11 cellular contexts compared by ENCODE assay signal in genomic region chr1:184242507-184242943, GRCh38.
A peak's percentile ranks its signal among the peaks of the same experiment; 100 is the strongest.
DNase-seq lines count a peak whose midpoint lies in the region; ATAC-seq, FAIRE-seq and TF ChIP-seq lines count a peak whose summit lies in the region.
"Had no signal": no experiment of that assay in that cellular context is flagged by ENCODE, and none has a peak within 500 bp of the region (broad histone marks: within the 10 kb centered on the region; RNA-seq: fewer than 3 reads in every experiment).

No MANE protein-coding gene starts in this region.

- H3K27ac Mint-ChIP-seq in activated CD4-positive, alpha-beta memory T cell treated with anti-CD3 and anti-CD28 coated beads for 36 hours = no peak overlapping the region
- H3K27ac Mint-ChIP-seq: effector memory CD8-positive, alpha-beta T cell had no signal

- 45 to 59% (median 47%) methylated on average over 2 of the region's 2 CpGs for WGBS in psoas muscle, 3 donors

- no peak overlapping the region for H2AFZ ChIP-seq in fibroblast of lung (ENCODE audit: low read length)

- DNase-seq in GM06990 (ENCODE audit: extremely low read depth, insufficient read length) (no peak), RCC 7860 (ENCODE audit: low spot score) (peak; percentile 8), fibroblast of lung (ENCODE audit: low read depth in 2 of 2) (peak; percentile 71 to 87), psoas muscle (no peak), NCI-H748 (lab: John Stamatoyannopoulos, UW; ENCODE audit: unreplicated experiment) (no peak), NCI-H187 treated with DMSO at 0.1 percent for 48 hours (lab: John Stamatoyannopoulos, UW) (no peak)
- DNase-seq in activated CD4-positive, alpha-beta memory T cell treated with anti-CD3 and anti-CD28 coated beads for 36 hours = no peak
- DNase-seq: effector memory CD8-positive, alpha-beta T cell; NCI-H446 had no signal

- TF ChIP-seq CTCF in GM06990 (IDR thresholded peaks at IDR 0.05; ENCODE audit: insufficient read depth, low read length, poor library complexity, severe bottlenecking) (peak; percentile 23), fibroblast of lung (conservative IDR thresholded peaks at IDR 0.05 in 1 of 2, IDR thresholded peaks at IDR 0.05 in 1 of 2; ENCODE audit: low read depth in 1 of 2, low read length in 2 of 2) (no peak), psoas muscle (IDR thresholded peaks at IDR 0.05) (peak; percentile 37)

- no peaks in the 10 kb centered on the region for H3K27me3 ChIP-seq in GM06990 (replicated peaks; ENCODE audit: control insufficient read depth, insufficient read depth, low read length)
- no peaks in the 10 kb centered on the region for H3K27me3 ChIP-seq in fibroblast of lung (ENCODE audit: control insufficient read depth, insufficient read depth, low read length)
- H3K27me3 ChIP-seq in psoas muscle (ENCODE audit: insufficient read depth in 3 of 3, low read length in 2 of 3) = no peaks in the 10 kb centered on the region
- H3K27me3 ChIP-seq: neutrophil had no signal

- ATAC-seq in psoas muscle (peak; percentile 58 to 94 (median 85)), GM21360 (IDR thresholded peaks at IDR 0.05; ENCODE audit: unreplicated experiment) (no peak)
- ATAC-seq: effector memory CD8-positive, alpha-beta T cell had no signal

- H3K4me1 ChIP-seq in fibroblast of lung (ENCODE audit: control insufficient read depth, extremely low read depth, insufficient read depth, low read length) = peaks cover 5% of the 10 kb centered on the region
- peaks cover 12% of the 10 kb centered on the region for H3K4me1 ChIP-seq in psoas muscle

- intact Hi-C loops in psoas muscle (cut with DNase I) = loop anchor here in 1 of 2 donors (5.0 kb wide), 1 partner anchor 320 kb away; no protein-coding TSS in a partner anchor
- intact Hi-C loops in activated CD4-positive, alpha-beta memory T cell treated with anti-CD3 and anti-CD28 coated beads for 36 hours (cut with micrococcal nuclease) = no loop called here

- H3K9me3 ChIP-seq in fibroblast of lung (ENCODE audit: control insufficient read depth, insufficient read depth, low read depth, low read length) (no peaks in the 10 kb centered on the region), psoas muscle (no peaks in the 10 kb centered on the region)
- H3K9me3 ChIP-seq: neutrophil had no signal

- H4K20me1 ChIP-seq in fibroblast of lung (ENCODE audit: control insufficient read depth, extremely low read depth, insufficient read depth, low read length) = no peaks in the 10 kb centered on the region

- H3K9me3 Mint-ChIP-seq in activated CD4-positive, alpha-beta memory T cell treated with anti-CD3 and anti-CD28 coated beads for 36 hours = no peaks in the 10 kb centered on the region
- H3K9me3 Mint-ChIP-seq: effector memory CD8-positive, alpha-beta T cell had no signal

- no peak overlapping the region for H3K9ac ChIP-seq in fibroblast of lung (ENCODE audit: insufficient read depth, low read length)

- FAIRE-seq in RCC 7860 (lab: Jason Lieb, UNC) = no peak

- H3K4me3 ChIP-seq in GM06990 (replicated peaks; ENCODE audit: low read depth, low read length) (no peak overlapping the region), fibroblast of lung (replicated peaks in 1 of 4; ENCODE audit: control extremely low read depth in 1 of 4, insufficient read depth in 1 of 4, low read depth in 3 of 4, low read length in 4 of 4) (no peak overlapping the region), psoas muscle (no peak overlapping the region)

- H3K4me2 ChIP-seq in fibroblast of lung (ENCODE audit: extremely low read depth, insufficient read depth, low read length) = no peak overlapping the region

- POLR2A ChIA-PET in activated CD4-positive, alpha-beta memory T cell treated with anti-CD3 and anti-CD28 coated beads for 36 hours (lab: Charles Lee) = no interaction called here

- H3K4me3 Mint-ChIP-seq in activated CD4-positive, alpha-beta memory T cell treated with anti-CD3 and anti-CD28 coated beads for 36 hours = no peak overlapping the region
- H3K4me3 Mint-ChIP-seq: effector memory CD8-positive, alpha-beta T cell had no signal

- H3K27ac ChIP-seq in fibroblast of lung (ENCODE audit: insufficient read depth, low read length) = no peak overlapping the region
- H3K27ac ChIP-seq in psoas muscle = peak overlapping the region; percentile 39
- H3K27ac ChIP-seq: neutrophil had no signal

- H3K27me3 Mint-ChIP-seq in activated CD4-positive, alpha-beta memory T cell treated with anti-CD3 and anti-CD28 coated beads for 36 hours = peaks cover 10% of the 10 kb centered on the region

- H3K4me1 Mint-ChIP-seq in activated CD4-positive, alpha-beta memory T cell treated with anti-CD3 and anti-CD28 coated beads for 36 hours (ENCODE audit: low read depth) = no peaks in the 10 kb centered on the region

- CTCF ChIA-PET in activated CD4-positive, alpha-beta memory T cell treated with anti-CD3 and anti-CD28 coated beads for 36 hours (lab: Charles Lee) = no interaction called here

- H3K36me3 Mint-ChIP-seq in activated CD4-positive, alpha-beta memory T cell treated with anti-CD3 and anti-CD28 coated beads for 36 hours = no peaks in the 10 kb centered on the region

- H3K36me3 ChIP-seq in GM06990 (ENCODE audit: control insufficient read depth, insufficient read depth, low read length) (no peaks in the 10 kb centered on the region), fibroblast of lung (ENCODE audit: control insufficient read depth, insufficient read depth, low read length) (no peaks in the 10 kb centered on the region), psoas muscle (ENCODE audit: insufficient read depth in 1 of 2, low read depth in 1 of 2) (no peaks in the 10 kb centered on the region)
- H3K36me3 ChIP-seq: neutrophil had no signal

- no peaks in the 10 kb centered on the region for H3K79me2 ChIP-seq in fibroblast of lung (ENCODE audit: control insufficient read depth, insufficient read depth, low read length)

Comparison
In these comparisons a context has a peak if more than half of its experiments do, and no peak if none do; other contexts are left out.
1. DNase-seq: peak in RCC 7860 (single experiment) and fibroblast of lung (2 of 2); none in GM06990 (single experiment), psoas muscle (0 of 2), NCI-H748 (single experiment), NCI-H187 treated with DMSO at 0.1 percent for 48 hours (single experiment) and activated CD4-positive, alpha-beta memory T cell treated with anti-CD3 and anti-CD28 coated beads for 36 hours (single experiment).
2. CTCF ChIP-seq: peak in GM06990 (single experiment) and psoas muscle (single experiment); none in fibroblast of lung (0 of 2).